In the genomic region with DNA sequence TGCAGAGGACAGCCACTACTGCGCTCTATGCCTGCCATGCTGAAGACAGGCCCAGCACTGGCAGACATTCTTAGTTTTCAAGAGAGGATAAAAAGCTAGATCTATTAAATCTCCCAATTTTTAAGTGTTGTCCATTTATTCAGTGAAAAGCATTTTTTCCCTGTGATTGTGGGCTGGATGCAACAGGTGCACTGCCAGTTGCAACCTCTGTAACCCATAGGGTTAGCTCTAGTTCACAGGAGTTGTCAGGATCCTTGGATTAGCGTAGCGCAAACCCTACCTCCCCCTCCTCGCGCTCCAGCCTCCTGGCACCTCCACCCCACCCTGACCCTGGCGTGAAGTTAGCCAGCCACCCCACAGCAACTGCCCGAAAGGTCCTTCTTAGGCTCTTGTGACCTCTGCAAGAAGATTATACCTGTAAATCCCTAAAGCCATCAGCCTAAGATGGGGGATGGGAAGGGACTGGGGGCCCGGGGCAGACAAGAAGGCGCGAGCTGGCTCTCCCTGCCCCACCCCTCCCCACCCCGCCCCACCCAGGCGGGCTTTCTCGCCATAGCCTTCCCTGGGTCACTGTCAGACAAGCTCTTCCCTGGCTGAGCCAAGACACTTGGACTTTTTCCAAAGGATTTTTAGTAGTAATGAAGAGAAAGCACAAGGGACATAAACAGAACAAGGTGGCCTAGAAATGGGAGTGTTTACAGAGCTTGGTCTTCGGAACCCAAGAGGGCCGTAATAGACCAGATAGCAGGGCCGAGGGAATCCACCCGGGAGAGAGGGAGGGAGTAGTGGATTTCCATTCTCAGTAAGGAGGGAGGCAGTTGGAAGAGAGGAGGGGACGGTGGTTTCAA, we compare ENCODE assay signal across 8 cellular contexts. TPM values are rescaled to one million over a fixed set of nuclear protein-coding genes. Genes with fewer than 3 reads are reported as not detected.
DNase-seq lines count a peak whose midpoint lies in the region; ATAC-seq and TF ChIP-seq lines count a peak whose summit lies in the region.

No MANE protein-coding gene starts in this region.

- H3K4me3 Mint-ChIP-seq in CD4-positive, alpha-beta T cell = peak overlapping the region; percentile 86

- no peak overlapping the region for H3K27ac ChIP-seq in CD4-positive, alpha-beta T cell (ENCODE audit: low read depth, low read length)
- no peak overlapping the region for H3K27ac ChIP-seq in neuronal stem cell (replicated peaks; ENCODE audit: low read length)

- no peak overlapping the region for H2BK5ac ChIP-seq in neuronal stem cell (ENCODE audit: low read length)

- H3K4ac ChIP-seq in neuronal stem cell (ENCODE audit: low read length) = no peak overlapping the region

- H3K27ac Mint-ChIP-seq in CD4-positive, alpha-beta T cell = peak overlapping the region; percentile 50

- H3K27me3 ChIP-seq in CD4-positive, alpha-beta T cell (ENCODE audit: control insufficient read depth, insufficient read depth, low read length) = peaks cover 41% of the 10 kb centered on the region
- H3K27me3 ChIP-seq in neuronal stem cell (ENCODE audit: control insufficient read depth in 3 of 3, insufficient read depth in 3 of 3, low read depth in 1 of 3, low read length in 3 of 3) = peaks cover 0 to 67% (median 34%) of the 10 kb centered on the region in 3 experiments

- no CpG with 5 or more reads among the region's 18 CpGs for WGBS in neuronal stem cell (ENCODE audit: extremely low coverage in 2 of 2, insufficient read length in 2 of 2, insufficient replicate concordance in 1 of 2), 2 donors

- POLR2A ChIA-PET in CD4-positive, alpha-beta T cell (lab: Charles Lee) = interaction anchor here (1.4 kb wide), 1 partner anchor 31 kb away, joined by 3 read pairs; a partner anchor contains a TSS

- no peaks in the 10 kb centered on the region for H3K36me3 ChIP-seq in neuronal stem cell (replicated peaks in 1 of 2; ENCODE audit: control insufficient read depth in 2 of 2, insufficient read depth in 2 of 2, low read length in 2 of 2)

- no peak overlapping the region for H3K23ac ChIP-seq in neuronal stem cell (ENCODE audit: low read depth, low read length, poor library complexity)

- peaks cover 4% of the 10 kb centered on the region in 2 donors for H3K4me1 ChIP-seq in neuronal stem cell (ENCODE audit: control insufficient read depth in 2 of 2, insufficient read depth in 1 of 2, low read depth in 1 of 2, low read length in 2 of 2)

- no peak for DNase-seq in CD4-positive, alpha-beta T cell
- DNase-seq in RPMI7951 (ENCODE audit: low read depth) = peak; percentile 24
- DNase-seq in fibroblast of peridontal ligament (ENCODE audit: extremely low read depth) = peak; percentile 18
- no peak for DNase-seq in neuronal stem cell (ENCODE audit: low spot score)
- no peak for DNase-seq in COLO829 (ENCODE audit: low spot score)
- no peak for DNase-seq in NCI-H146 (lab: John Stamatoyannopoulos, UW)
- no peak for DNase-seq in H4 (ENCODE audit: low spot score)

- H2BK12ac ChIP-seq in neuronal stem cell (ENCODE audit: low read length) = no peak overlapping the region

- H2AK5ac ChIP-seq in neuronal stem cell (ENCODE audit: low read depth, low read length) = no peak overlapping the region

- no peak overlapping the region for H3K14ac ChIP-seq in neuronal stem cell (ENCODE audit: low read length)

- no peak overlapping the region for H4K8ac ChIP-seq in neuronal stem cell (ENCODE audit: low read depth, low read length)

- H3K4me3 ChIP-seq in neuronal stem cell (ENCODE audit: low read length in 2 of 2) = peak overlapping the region; percentile 49 to 83

- no peaks in the 10 kb centered on the region for H3K79me1 ChIP-seq in neuronal stem cell (ENCODE audit: low read depth, low read length)

- H3K36me3 Mint-ChIP-seq in CD4-positive, alpha-beta T cell (ENCODE audit: low read depth) = peaks cover 4% of the 10 kb centered on the region

- TF ChIP-seq CTCF in CD4-positive, alpha-beta T cell (IDR thresholded peaks at IDR 0.05) = no peak

- peaks cover 20% of the 10 kb centered on the region for H3K4me1 Mint-ChIP-seq in CD4-positive, alpha-beta T cell (ENCODE audit: low read depth)

- H3K4me2 ChIP-seq in neuronal stem cell (ENCODE audit: insufficient read depth, low read length, poor library complexity, severe bottlenecking) = peak overlapping the region; percentile 67

- no peak overlapping the region for H3K9ac ChIP-seq in neuronal stem cell (ENCODE audit: low read depth, low read length, poor library complexity)

- no peak overlapping the region for H2BK15ac ChIP-seq in neuronal stem cell (ENCODE audit: low read length)

- no peak for ATAC-seq in CD4-positive, alpha-beta T cell (ENCODE audit: poor library complexity)
- ATAC-seq in GM21447 (IDR thresholded peaks at IDR 0.05; ENCODE audit: unreplicated experiment) = no peak

- H2BK120ac ChIP-seq in neuronal stem cell (ENCODE audit: low read depth, low read length) = no peak overlapping the region

- no peaks in the 10 kb centered on the region for H3K9me3 ChIP-seq in CD4-positive, alpha-beta T cell (ENCODE audit: control insufficient read depth, low read length)
- no peaks in the 10 kb centered on the region for H3K9me3 ChIP-seq in neuronal stem cell (replicated peaks in 1 of 2; ENCODE audit: control insufficient read depth in 2 of 2, insufficient read depth in 1 of 2, low read depth in 1 of 2, low read length in 2 of 2)

- CTCF ChIA-PET in CD4-positive, alpha-beta T cell (lab: Charles Lee) = no interaction called here

- peak overlapping the region; percentile 94 for H2AFZ ChIP-seq in neuronal stem cell (ENCODE audit: low read length)

- H3K27me3 Mint-ChIP-seq in CD4-positive, alpha-beta T cell = peaks cover 65% of the 10 kb centered on the region

- no peak overlapping the region for H3K18ac ChIP-seq in neuronal stem cell (ENCODE audit: low read length)

- H4K91ac ChIP-seq in neuronal stem cell (ENCODE audit: low read depth, low read length, poor library complexity) = no peak overlapping the region

- no peaks in the 10 kb centered on the region for H3K9me3 Mint-ChIP-seq in CD4-positive, alpha-beta T cell

- intact Hi-C loops in CD4-positive, alpha-beta T cell (cut with DNase I, micrococcal nuclease) = no loop called here

RNA-seq across cellular contexts. Expression of a gene that starts 31.0 kb away (rescaled TPM):
- total RNA-seq in CD4-positive, alpha-beta T cell = 100 to 1,000 TPM; 338 to 348 TPM
- 207 and 216 TPM in 2 replicates for total RNA-seq in RPMI7951 (2014; rRNA removed; shearing (Covaris generic))
- 844 TPM for polyA plus RNA-seq in neuronal stem cell (2013, experiment 1 of 2)
- 868 TPM for polyA plus RNA-seq in neuronal stem cell (2013, experiment 2 of 2)
- 420 and 437 TPM in 2 replicates for total RNA-seq in H4 (2014; rRNA removed; shearing (Covaris generic))

RNA-seq across cellular contexts. Expression of a gene that starts 52.9 kb away (rescaled TPM):
- total RNA-seq in CD4-positive, alpha-beta T cell = not detected
- not detected in 2 replicates for total RNA-seq in RPMI7951 (2014; rRNA removed; shearing (Covaris generic))
- polyA plus RNA-seq in neuronal stem cell (2013, experiment 1 of 2) = not detected
- not detected for polyA plus RNA-seq in neuronal stem cell (2013, experiment 2 of 2)
- total RNA-seq in H4 (2014; rRNA removed; shearing (Covaris generic)) = not detected in 2 replicates

Comparison
In these comparisons a context has a peak if more than half of its experiments do, and no peak if none do; other contexts are left out.
1. DNase-seq: peak in RPMI7951 (single experiment) and fibroblast of peridontal ligament (single experiment); none in CD4-positive, alpha-beta T cell (0 of 10), neuronal stem cell (single experiment), COLO829 (single experiment), NCI-H146 (single experiment) and H4 (single experiment).